Comparison of ENCODE assay signal across 25 cellular contexts in the genomic region with DNA sequence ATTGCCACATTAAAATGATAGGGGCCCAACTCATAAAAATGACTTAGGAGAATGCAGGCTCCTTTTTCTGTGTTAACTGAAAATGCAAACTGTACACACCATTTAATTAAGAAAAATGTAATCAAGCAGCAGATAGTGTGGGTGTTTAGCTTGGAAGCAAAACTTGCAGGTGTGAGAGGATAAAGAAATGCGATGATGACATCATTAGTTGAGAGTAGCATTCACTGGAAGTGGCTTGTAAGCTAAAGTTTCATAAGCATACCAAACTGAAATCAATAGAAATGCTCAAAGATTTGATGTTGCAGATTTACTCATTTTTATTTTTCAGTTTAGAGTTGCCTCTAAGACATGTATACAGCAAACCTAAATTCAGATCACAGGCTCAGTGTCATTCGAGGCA.
A peak's percentile ranks its signal among the peaks of the same experiment; 100 is the strongest.
DNase-seq lines count a peak whose midpoint lies in the region; TF ChIP-seq lines count a peak whose summit lies in the region.
"Had no signal": no experiment of that assay in that cellular context is flagged by ENCODE, and none has a peak within 500 bp of the region (broad histone marks: within the 10 kb centered on the region; RNA-seq: fewer than 3 reads in every experiment).

No MANE protein-coding gene starts in this region.

- TF ChIP-seq CTCF in KMS-11 (conservative IDR thresholded peaks at IDR 0.05; ENCODE audit: low read depth, low read length) (no peak), MM.1S (IDR thresholded peaks at IDR 0.05; ENCODE audit: low read length) (no peak), brain microvascular endothelial cell (IDR thresholded peaks at IDR 0.05; ENCODE audit: low read depth, low read length, missing control alignments) (no peak), progenitor cell of endocrine pancreas (IDR thresholded peaks at IDR 0.05; ENCODE audit: unreplicated experiment) (no peak)

- H3F3A ChIP-seq in MM.1S (ENCODE audit: insufficient read depth, low read length), result no peaks in the 10 kb centered on the region

- H3K4me1 Mint-ChIP-seq in progenitor cell of endocrine pancreas (ENCODE audit: low read depth), result no peaks in the 10 kb centered on the region
- H3K4me1 Mint-ChIP-seq: B cell had no signal

- H3K27me3 ChIP-seq in KMS-11 (ENCODE audit: insufficient read depth, low read depth) (no peaks in the 10 kb centered on the region), MM.1S (replicated peaks; ENCODE audit: insufficient read depth, low read length) (no peaks in the 10 kb centered on the region), brain microvascular endothelial cell (replicated peaks) (no peaks in the 10 kb centered on the region)
- H3K27me3 ChIP-seq: BLaER1 treated with 17β-estradiol and CSF1 and Interleukin-3, amounts not matched to agents 10 nM and 100 nM had no signal

- H3K4me2 ChIP-seq in KMS-11, result peak overlapping the region; percentile 66
- peak overlapping the region; percentile 14; the same call in 1 of the 2 replicates for H3K4me2 ChIP-seq in MM.1S (ENCODE audit: low read depth, low read length)
- H3K4me2 ChIP-seq: A549; BLaER1 treated with 17β-estradiol and CSF1 and Interleukin-3, amounts not matched to agents 10 nM and 100 nM had no signal

- no peaks in the 10 kb centered on the region for H3K9me3 ChIP-seq in MM.1S (replicated peaks; ENCODE audit: insufficient read depth, low read length)
- H3K9me3 ChIP-seq: A549; BLaER1 treated with 17β-estradiol and CSF1 and Interleukin-3, amounts not matched to agents 10 nM and 100 nM had no signal

- H3K27ac ChIP-seq in KMS-11, result peak overlapping the region; percentile 43; the same call in 1 of the 2 replicates
- peak overlapping the region; percentile 28; the same call in 1 of the 2 replicates for H3K27ac ChIP-seq in MM.1S (ENCODE audit: low read length)
- H3K27ac ChIP-seq in brain microvascular endothelial cell, result no peak overlapping the region
- H3K27ac ChIP-seq: A549; BLaER1 treated with 17β-estradiol and CSF1 and Interleukin-3, amounts not matched to agents 10 nM and 100 nM; C4-2B had no signal

- no peaks in the 10 kb centered on the region for H3K9me2 ChIP-seq in MM.1S (replicated peaks; ENCODE audit: insufficient read depth, low read length)

- peak; percentile 55 for DNase-seq in MM.1S
- DNase-seq in NCI-H69 (lab: John Stamatoyannopoulos, UW), result peak; percentile 26
- DNase-seq in RPMI8226, result peak; percentile 3
- DNase-seq in COLO829 (ENCODE audit: low spot score), result no peak
- DNase-seq in brain microvascular endothelial cell, result no peak
- DNase-seq in progenitor cell of endocrine pancreas (ENCODE audit: low spot score, unreplicated experiment), result no peak
- no peak for DNase-seq in T-helper 9 cell
- DNase-seq: 8988T; AML-193; CD4-positive, alpha-beta T cell; CD8-positive, alpha-beta T cell; COR-L47; DMS 273 treated with DMSO at 0.1 percent for 48 hours; DMS153; DMS53; DMS79; DND-41; EL; GDM1 had no signal

- H4K20me1 ChIP-seq in KMS-11 (ENCODE audit: insufficient read depth) (no peaks in the 10 kb centered on the region), MM.1S (ENCODE audit: insufficient read depth, low read length) (no peaks in the 10 kb centered on the region)
- H4K20me1 ChIP-seq: BLaER1 treated with 17β-estradiol and CSF1 and Interleukin-3, amounts not matched to agents 10 nM and 100 nM had no signal

- H3K4me1 ChIP-seq in KMS-11 (ENCODE audit: low read depth, poor library complexity, severe bottlenecking), result peaks cover 45% of the 10 kb centered on the region
- 0 out of 2 replicates have a peak, but pooled peaks cover 11% of the 10 kb centered on the region for H3K4me1 ChIP-seq in MM.1S (ENCODE audit: low read length)
- H3K4me1 ChIP-seq: A549; BLaER1 treated with 17β-estradiol and CSF1 and Interleukin-3, amounts not matched to agents 10 nM and 100 nM had no signal

- in situ Hi-C loops in brain microvascular endothelial cell (cut with HindIII; ENCODE audit: low pct_ligation_motif_present, low sequenced_read_pairs), result no loop called here

- H3K27me3 Mint-ChIP-seq in progenitor cell of endocrine pancreas, result peaks cover 2% of the 10 kb centered on the region
- H3K27me3 Mint-ChIP-seq: B cell; CD4-positive, alpha-beta T cell had no signal

- H3K4me3 ChIP-seq in KMS-11 (IDR thresholded peaks at IDR 0.05; ENCODE audit: insufficient read depth, low read depth, low read length) (no peak overlapping the region), MM.1S (ENCODE audit: low read length) (no peak overlapping the region), brain microvascular endothelial cell (ENCODE audit: low read depth, low read length) (no peak overlapping the region)
- H3K4me3 ChIP-seq: A549; BLaER1 treated with 17β-estradiol and CSF1 and Interleukin-3, amounts not matched to agents 10 nM and 100 nM; GM12878 had no signal

- no peak overlapping the region for H3K4me3 Mint-ChIP-seq in progenitor cell of endocrine pancreas (ENCODE audit: low read depth)
- H3K4me3 Mint-ChIP-seq: B cell; CD4-positive, alpha-beta T cell; CD8-positive, alpha-beta T cell had no signal

- no peaks in the 10 kb centered on the region for H3K9me3 Mint-ChIP-seq in progenitor cell of endocrine pancreas (ENCODE audit: low read depth)

- peak overlapping the region; percentile 22; the same call in 1 of the 2 replicates for H3K9ac ChIP-seq in KMS-11
- no peak overlapping the region for H3K9ac ChIP-seq in MM.1S (ENCODE audit: low read length)
- H3K9ac ChIP-seq: BLaER1 treated with 17β-estradiol and CSF1 and Interleukin-3, amounts not matched to agents 10 nM and 100 nM had no signal

- H3K36me3 ChIP-seq in KMS-11 (ENCODE audit: insufficient read depth) (no peaks in the 10 kb centered on the region), MM.1S (replicated peaks; ENCODE audit: insufficient read depth, low read length) (no peaks in the 10 kb centered on the region), brain microvascular endothelial cell (replicated peaks) (no peaks in the 10 kb centered on the region)
- H3K36me3 ChIP-seq: BLaER1 treated with 17β-estradiol and CSF1 and Interleukin-3, amounts not matched to agents 10 nM and 100 nM had no signal

- H2AFZ ChIP-seq in KMS-11 (ENCODE audit: low read depth) (no peak overlapping the region), MM.1S (ENCODE audit: low read length) (no peak overlapping the region)

- H3K79me2 ChIP-seq in KMS-11 (ENCODE audit: insufficient read depth, low read depth), result no peaks in the 10 kb centered on the region
- no peaks in the 10 kb centered on the region for H3K79me2 ChIP-seq in MM.1S (ENCODE audit: low read length)

- H3K27ac Mint-ChIP-seq in progenitor cell of endocrine pancreas, result no peak overlapping the region
- H3K27ac Mint-ChIP-seq: B cell; CD4-positive, alpha-beta T cell; CD8-positive, alpha-beta T cell had no signal

- no peaks in the 10 kb centered on the region for H3K36me3 Mint-ChIP-seq in progenitor cell of endocrine pancreas (ENCODE audit: insufficient read depth)
- H3K36me3 Mint-ChIP-seq: CD8-positive, alpha-beta T cell had no signal

Comparison
In these comparisons a context has a peak if more than half of its experiments do, and no peak if none do; other contexts are left out.
1. DNase-seq: peak in MM.1S (single experiment), NCI-H69 (single experiment) and RPMI8226 (single experiment); none in COLO829 (single experiment), brain microvascular endothelial cell (single experiment), progenitor cell of endocrine pancreas (single experiment) and T-helper 9 cell (single experiment).